19 cellular contexts compared by ENCODE assay signal in the genomic region with DNA sequence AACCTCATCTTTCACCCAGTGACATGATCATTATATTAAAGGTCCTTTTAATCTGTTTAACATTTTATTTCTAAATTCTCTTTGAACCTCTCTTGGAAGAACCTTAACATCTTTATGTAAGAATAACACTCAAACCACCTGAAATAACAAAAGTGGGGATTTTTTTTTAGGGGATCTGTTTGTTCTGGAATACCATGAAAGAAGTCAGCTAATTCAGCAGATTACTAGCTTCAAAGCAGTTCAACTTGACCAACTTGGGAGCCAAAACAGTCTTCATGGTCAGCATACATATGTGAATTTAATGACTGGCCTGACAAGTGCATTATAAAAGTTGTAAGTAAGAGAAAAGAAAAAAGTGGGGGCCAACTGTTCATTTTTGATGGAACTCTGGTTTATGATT. TPM values are rescaled to one million over a fixed set of nuclear protein-coding genes. Genes with fewer than 3 reads are reported as not detected.
DNase-seq lines count a peak whose midpoint lies in the region; FAIRE-seq and TF ChIP-seq lines count a peak whose summit lies in the region.
"Had no signal": no experiment of that assay in that cellular context is flagged by ENCODE, and none has a peak within 500 bp of the region (broad histone marks: within the 10 kb centered on the region; RNA-seq: fewer than 3 reads in every experiment).

No MANE protein-coding gene starts in this region.

- peaks cover 3% of the 10 kb centered on the region for H3K9me3 Mint-ChIP-seq in nephron
- peaks cover 0 to 3% (median 0%) of the 10 kb centered on the region in 8 donors for H3K9me3 Mint-ChIP-seq in CD4-positive, alpha-beta memory T cell

- H3K9me3 ChIP-seq in SK-N-MC (ENCODE audit: low read depth, low read length) = no peaks in the 10 kb centered on the region
- H3K9me3 ChIP-seq in CD4-positive, alpha-beta memory T cell (ENCODE audit: control insufficient read depth in 1 of 2, low read length in 2 of 2) = no peaks in the 10 kb centered on the region
- H3K9me3 ChIP-seq: BE2C, HAP-1 had no signal

- TF ChIP-seq CTCF in astrocyte of the spinal cord (IDR thresholded peaks at IDR 0.05; ENCODE audit: low read depth, low read length) (no peak), nephron (IDR thresholded peaks at IDR 0.05; ENCODE audit: unreplicated experiment in 3 of 3) (no peak)

- no peaks in the 10 kb centered on the region for H3K27me3 Mint-ChIP-seq in nephron (ENCODE audit: low read depth)
- peaks cover 4% of the 10 kb centered on the region in 2 donors for H3K27me3 Mint-ChIP-seq in CD4-positive, alpha-beta memory T cell

- FAIRE-seq in A204.1 (lab: Jason Lieb, UNC) = peak; percentile 34
- FAIRE-seq: D721Med, G401.6, GM12892, GM18507 had no signal

- peak overlapping the region; percentile 25 to 60 (median 42) for H3K27ac Mint-ChIP-seq in nephron
- H3K27ac Mint-ChIP-seq in CD4-positive, alpha-beta memory T cell = no peak overlapping the region
- H3K27ac Mint-ChIP-seq: CD4-positive, CD25-positive, alpha-beta regulatory T cell had no signal

- DNase-seq in SK-N-MC (ENCODE audit: low read depth, low spot score) = no peak
- peak; percentile 73 for DNase-seq in astrocyte of the spinal cord (ENCODE audit: low read depth, low spot score)
- DNase-seq in activated naive CD4-positive, alpha-beta T cell treated with Interleukin-2 at 50 U/mL for 16 hours = no peak
- no peak for DNase-seq in CD4-positive, alpha-beta memory T cell
- no peak for DNase-seq in erythroblast (lab: John Stamatoyannopoulos, UW)
- DNase-seq: 8988T; ACHN; BE2C; C1 segment of cervical spinal cord; Caco-2; CD4-positive, CD25-positive, alpha-beta regulatory T cell; GOT3 had no signal

- 0 out of 2 replicates have a peak overlapping the region, but pooled peaks have one; percentile 57 for H3K27ac ChIP-seq in SK-N-MC
- H3K27ac ChIP-seq in CD4-positive, alpha-beta memory T cell (ENCODE audit: low read depth, low read length) = no peak overlapping the region

- no peaks in the 10 kb centered on the region for H3K36me3 ChIP-seq in SK-N-MC (ENCODE audit: insufficient read depth, low read length)
- H3K36me3 ChIP-seq in CD4-positive, alpha-beta memory T cell (ENCODE audit: insufficient read depth, low read length) = no peaks in the 10 kb centered on the region
- H3K36me3 ChIP-seq: BE2C, HAP-1 had no signal

- peaks cover 31% of the 10 kb centered on the region for H3K4me1 Mint-ChIP-seq in nephron
- H3K4me1 Mint-ChIP-seq in CD4-positive, alpha-beta memory T cell = no peaks in the 10 kb centered on the region
- H3K4me1 Mint-ChIP-seq: CD4-positive, CD25-positive, alpha-beta regulatory T cell had no signal

- TF ChIP-seq POLR2A in erythroblast (IDR thresholded peaks at IDR 0.05; ENCODE audit: low read length) = no peak

- POLR2A ChIA-PET in CD4-positive, alpha-beta memory T cell (lab: Charles Lee; ENCODE audit: partially characterized antibody) = no interaction called here

- H3K4me3 Mint-ChIP-seq in nephron = no peak overlapping the region
- no peak overlapping the region for H3K4me3 Mint-ChIP-seq in CD4-positive, alpha-beta memory T cell

- CTCF ChIA-PET in CD4-positive, alpha-beta memory T cell (lab: Charles Lee; ENCODE audit: partially characterized antibody) = no interaction called here

- no peak overlapping the region for H3K9ac ChIP-seq in SK-N-MC (ENCODE audit: insufficient read length)

- in situ Hi-C loops in astrocyte of the spinal cord (cut with HindIII; ENCODE audit: low sequenced_read_pairs) = no loop called here

- H3K4me3 ChIP-seq in SK-N-MC (no peak overlapping the region), astrocyte of the spinal cord (ENCODE audit: low read depth, low read length) (no peak overlapping the region)
- no peak overlapping the region for H3K4me3 ChIP-seq in CD4-positive, alpha-beta memory T cell (ENCODE audit: low read length in 2 of 2)
- H3K4me3 ChIP-seq: HAP-1 had no signal

- no peaks in the 10 kb centered on the region for H3K36me3 Mint-ChIP-seq in nephron (ENCODE audit: low read depth)
- H3K36me3 Mint-ChIP-seq in CD4-positive, alpha-beta memory T cell = no peaks in the 10 kb centered on the region
- H3K36me3 Mint-ChIP-seq: CD4-positive, CD25-positive, alpha-beta regulatory T cell had no signal

- H3K27me3 ChIP-seq in CD4-positive, alpha-beta memory T cell (ENCODE audit: insufficient read depth, low read length) = no peaks in the 10 kb centered on the region
- H3K27me3 ChIP-seq: BE2C had no signal

- intact Hi-C loops in CD4-positive, alpha-beta memory T cell (cut with micrococcal nuclease) = no loop called here

- no peaks in the 10 kb centered on the region for H3K4me1 ChIP-seq in CD4-positive, alpha-beta memory T cell (ENCODE audit: insufficient read depth, low read length)
- H3K4me1 ChIP-seq: BE2C, HAP-1 had no signal

RNA-seq across cellular contexts. Expression of a gene that starts 52.3 kb away (rescaled TPM):
- 1 to 10 TPM; 3.3 to 3.7 TPM for total RNA-seq in CD4-positive, alpha-beta memory T cell
- polyA plus RNA-seq in CD4-positive, alpha-beta memory T cell = 1 to 10 TPM in 1 of 2 donors, under 1 TPM in 1; 0.94 to 2.1 TPM

Comparison
In these comparisons a context has a peak if more than half of its experiments do, and no peak if none do; other contexts are left out.
1. H3K27ac Mint-ChIP-seq: peak in nephron (3 of 3); none in CD4-positive, alpha-beta memory T cell (0 of 7).